ENCODE assay signal across 22 cellular contexts in the genomic region with DNA sequence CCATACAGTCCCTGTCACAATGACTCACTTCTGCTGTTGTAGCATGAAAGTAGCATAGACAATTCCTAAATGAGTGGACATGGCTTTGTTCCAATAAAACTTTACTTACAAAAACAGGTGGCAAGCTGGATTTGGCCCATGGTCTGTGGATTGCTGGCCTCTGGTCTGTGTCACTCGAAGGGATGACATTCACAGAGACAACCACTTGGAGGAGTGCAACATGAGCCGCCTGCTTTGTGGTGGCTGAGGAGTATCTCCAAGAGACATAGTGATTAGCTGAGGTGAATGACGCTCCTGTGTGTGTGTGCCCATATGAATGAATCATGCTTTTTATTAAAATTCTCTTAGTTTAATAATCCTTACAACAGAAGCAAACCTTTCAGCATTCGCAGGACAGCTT.
DNase-seq lines count a peak whose midpoint lies in the region; ATAC-seq and TF ChIP-seq lines count a peak whose summit lies in the region.
"Had no signal": no experiment of that assay in that cellular context is flagged by ENCODE, and none has a peak within 500 bp of the region (broad histone marks: within the 10 kb centered on the region; RNA-seq: fewer than 3 reads in every experiment).

No MANE protein-coding gene starts in this region.

- H3K27ac Mint-ChIP-seq in GM23338 = no peak overlapping the region
- H3K27ac Mint-ChIP-seq: activated CD8-positive, alpha-beta T cell treated with anti-CD3 and anti-CD28 coated beads for 36 hours; brain; CD4-positive, alpha-beta T cell; IgD-negative memory B cell; naive B cell had no signal

- no peaks in the 10 kb centered on the region for H3F3A ChIP-seq in GM23338 (replicated peaks; ENCODE audit: low read depth)
- no peaks in the 10 kb centered on the region for H3F3A ChIP-seq in MM.1S (ENCODE audit: insufficient read depth, low read length)

- H3K27ac ChIP-seq in GM23338 (ENCODE audit: low read depth) (no peak overlapping the region), MM.1S (ENCODE audit: low read length) (no peak overlapping the region)
- H3K27ac ChIP-seq: coronary artery, spleen had no signal

- H4K20me1 ChIP-seq in GM23338 (replicated peaks; ENCODE audit: insufficient read depth) (no peaks in the 10 kb centered on the region), MM.1S (ENCODE audit: insufficient read depth, low read length) (no peaks in the 10 kb centered on the region)

- H3K4me2 ChIP-seq in GM23338 (no peak overlapping the region), MM.1S (ENCODE audit: low read depth, low read length) (no peak overlapping the region)

- H3K36me3 ChIP-seq in GM23338 (ENCODE audit: insufficient read depth) (no peaks in the 10 kb centered on the region), MM.1S (replicated peaks; ENCODE audit: insufficient read depth, low read length) (no peaks in the 10 kb centered on the region)
- H3K36me3 ChIP-seq: spleen had no signal

- H3K4me1 ChIP-seq in GM23338 (ENCODE audit: insufficient read depth) (peaks cover 7% of the 10 kb centered on the region), MM.1S (ENCODE audit: low read length) (no peaks in the 10 kb centered on the region)
- H3K4me1 ChIP-seq: spleen had no signal

- peak; percentile 27 for DNase-seq in GM23338 (ENCODE audit: low spot score)
- DNase-seq in NB4 (ENCODE audit: low read depth) = peak; percentile 7
- peak; percentile 12 for DNase-seq in RKO (ENCODE audit: low spot score)
- DNase-seq in islet precursor cell = peak; percentile 63
- no peak for DNase-seq in iPS-NIHi7 (ENCODE audit: extremely low spot score)
- no peak for DNase-seq in MM.1S
- no peak for DNase-seq in activated T-cell treated with anti-CD3 and anti-CD28 coated beads, Interleukin-2, amount 50 U/mL, for 4 hours
- DNase-seq: activated CD8-positive, alpha-beta T cell treated with anti-CD3 and anti-CD28 coated beads for 36 hours; CD4-positive, alpha-beta T cell; GF-D8; kidney glomerular epithelial cell; naive B cell; NCI-H2171; spleen; stimulated activated CD4-positive, alpha-beta T cell treated with anti-CD3 and anti-CD28 coated beads, Interleukin-4, amount 100 ng/mL, for 1 hour; stimulated activated naive CD4-positive, alpha-beta T cell treated with Interleukin-2 at 50 U/mL for 16 hours; T1000 had no signal

- ATAC-seq in GM23338 = peak; percentile 83
- no peak for ATAC-seq in activated T-cell treated with anti-CD3 and anti-CD28 coated beads, Interleukin-2, amount 50 U/mL, for 4 hours
- ATAC-seq: activated CD4-positive, CD25-positive, alpha-beta regulatory T cell treated with anti-CD3 and anti-CD28 coated beads, Interleukin-2, amount 50 U/mL, for 24 hours; activated CD8-positive, alpha-beta T cell treated with anti-CD3 and anti-CD28 coated beads for 36 hours; Right ventricle myocardium inferior had no signal

- no peak overlapping the region for H3K4me3 Mint-ChIP-seq in GM23338
- no peak overlapping the region for H3K4me3 Mint-ChIP-seq in activated T-cell treated with anti-CD3 and anti-CD28 coated beads, Interleukin-2, amount 50 U/mL, for 4 hours
- H3K4me3 Mint-ChIP-seq: activated CD8-positive, alpha-beta T cell treated with anti-CD3 and anti-CD28 coated beads for 36 hours; brain; CD4-positive, alpha-beta T cell; IgD-negative memory B cell; naive B cell had no signal

- no peaks in the 10 kb centered on the region for H3K36me3 Mint-ChIP-seq in GM23338 (ENCODE audit: low read depth)
- H3K36me3 Mint-ChIP-seq in activated T-cell treated with anti-CD3 and anti-CD28 coated beads, Interleukin-2, amount 50 U/mL, for 4 hours (ENCODE audit: insufficient read depth) = no peaks in the 10 kb centered on the region
- H3K36me3 Mint-ChIP-seq: brain, IgD-negative memory B cell, naive B cell had no signal

- no peak overlapping the region for H3K9ac ChIP-seq in MM.1S (ENCODE audit: low read length)

- H3K9me2 ChIP-seq in GM23338 (ENCODE audit: insufficient read depth) = no peaks in the 10 kb centered on the region
- H3K9me2 ChIP-seq in MM.1S (replicated peaks; ENCODE audit: insufficient read depth, low read length) = no peaks in the 10 kb centered on the region

- H3K27me3 Mint-ChIP-seq in GM23338 (ENCODE audit: insufficient read depth, low read depth, poor library complexity) = peaks cover 19% of the 10 kb centered on the region
- H3K27me3 Mint-ChIP-seq in activated T-cell treated with anti-CD3 and anti-CD28 coated beads, Interleukin-2, amount 50 U/mL, for 4 hours (ENCODE audit: low read depth) = peaks cover 7% of the 10 kb centered on the region
- H3K27me3 Mint-ChIP-seq: activated CD8-positive, alpha-beta T cell treated with anti-CD3 and anti-CD28 coated beads for 36 hours; brain had no signal

- no peaks in the 10 kb centered on the region for H3K27me3 ChIP-seq in GM23338 (ENCODE audit: insufficient read depth)
- H3K27me3 ChIP-seq in MM.1S (replicated peaks; ENCODE audit: insufficient read depth, low read length) = no peaks in the 10 kb centered on the region

- peaks cover 9% of the 10 kb centered on the region; the same call in 2 of the 3 replicates for H3K4me1 Mint-ChIP-seq in GM23338
- H3K4me1 Mint-ChIP-seq in activated T-cell treated with anti-CD3 and anti-CD28 coated beads, Interleukin-2, amount 50 U/mL, for 4 hours (ENCODE audit: low read depth) = no peaks in the 10 kb centered on the region
- H3K4me1 Mint-ChIP-seq: brain, IgD-negative memory B cell, naive B cell had no signal

- no peaks in the 10 kb centered on the region for H3K9me3 ChIP-seq in MM.1S (replicated peaks; ENCODE audit: insufficient read depth, low read length)
- H3K9me3 ChIP-seq: spleen had no signal

- H3K79me2 ChIP-seq in GM23338 (replicated peaks; ENCODE audit: insufficient read depth) (no peaks in the 10 kb centered on the region), MM.1S (ENCODE audit: low read length) (no peaks in the 10 kb centered on the region)

- TF ChIP-seq POLR2A in NB4 (IDR thresholded peaks at IDR 0.05; ENCODE audit: extremely low read depth, insufficient read length) = no peak

- TF ChIP-seq CTCF in GM23338 (conservative IDR thresholded peaks at IDR 0.05; ENCODE audit: low read depth in 2 of 2) = peak in 1 of 2 experiments; percentile 23; a peak in 1 of 4 replicates
- TF ChIP-seq CTCF in NB4 (IDR thresholded peaks at IDR 0.05; ENCODE audit: low read depth, low read length) = no peak
- TF ChIP-seq CTCF in MM.1S (IDR thresholded peaks at IDR 0.05; ENCODE audit: low read length) = no peak

- H3K4me3 ChIP-seq in GM23338 = no peak overlapping the region
- no peak overlapping the region for H3K4me3 ChIP-seq in NB4 (ENCODE audit: low read depth, low read length)
- H3K4me3 ChIP-seq in MM.1S (ENCODE audit: low read length) = no peak overlapping the region
- H3K4me3 ChIP-seq: coronary artery, spleen had no signal

- H2AFZ ChIP-seq in GM23338 = peak overlapping the region; percentile 20
- no peak overlapping the region for H2AFZ ChIP-seq in MM.1S (ENCODE audit: low read length)

- no peaks in the 10 kb centered on the region; the same call in 2 of the 3 replicates for H3K9me3 Mint-ChIP-seq in GM23338
- H3K9me3 Mint-ChIP-seq in activated T-cell treated with anti-CD3 and anti-CD28 coated beads, Interleukin-2, amount 50 U/mL, for 4 hours = no peaks in the 10 kb centered on the region
- H3K9me3 Mint-ChIP-seq: activated CD8-positive, alpha-beta T cell treated with anti-CD3 and anti-CD28 coated beads for 36 hours; CD4-positive, alpha-beta T cell; IgD-negative memory B cell had no signal

TF ChIP-seq in GM23338, 12 proteins besides CTCF, POLR2A, EP300 and RAD21 (continues in another document):
- TF ChIP-seq, protein P1, sequence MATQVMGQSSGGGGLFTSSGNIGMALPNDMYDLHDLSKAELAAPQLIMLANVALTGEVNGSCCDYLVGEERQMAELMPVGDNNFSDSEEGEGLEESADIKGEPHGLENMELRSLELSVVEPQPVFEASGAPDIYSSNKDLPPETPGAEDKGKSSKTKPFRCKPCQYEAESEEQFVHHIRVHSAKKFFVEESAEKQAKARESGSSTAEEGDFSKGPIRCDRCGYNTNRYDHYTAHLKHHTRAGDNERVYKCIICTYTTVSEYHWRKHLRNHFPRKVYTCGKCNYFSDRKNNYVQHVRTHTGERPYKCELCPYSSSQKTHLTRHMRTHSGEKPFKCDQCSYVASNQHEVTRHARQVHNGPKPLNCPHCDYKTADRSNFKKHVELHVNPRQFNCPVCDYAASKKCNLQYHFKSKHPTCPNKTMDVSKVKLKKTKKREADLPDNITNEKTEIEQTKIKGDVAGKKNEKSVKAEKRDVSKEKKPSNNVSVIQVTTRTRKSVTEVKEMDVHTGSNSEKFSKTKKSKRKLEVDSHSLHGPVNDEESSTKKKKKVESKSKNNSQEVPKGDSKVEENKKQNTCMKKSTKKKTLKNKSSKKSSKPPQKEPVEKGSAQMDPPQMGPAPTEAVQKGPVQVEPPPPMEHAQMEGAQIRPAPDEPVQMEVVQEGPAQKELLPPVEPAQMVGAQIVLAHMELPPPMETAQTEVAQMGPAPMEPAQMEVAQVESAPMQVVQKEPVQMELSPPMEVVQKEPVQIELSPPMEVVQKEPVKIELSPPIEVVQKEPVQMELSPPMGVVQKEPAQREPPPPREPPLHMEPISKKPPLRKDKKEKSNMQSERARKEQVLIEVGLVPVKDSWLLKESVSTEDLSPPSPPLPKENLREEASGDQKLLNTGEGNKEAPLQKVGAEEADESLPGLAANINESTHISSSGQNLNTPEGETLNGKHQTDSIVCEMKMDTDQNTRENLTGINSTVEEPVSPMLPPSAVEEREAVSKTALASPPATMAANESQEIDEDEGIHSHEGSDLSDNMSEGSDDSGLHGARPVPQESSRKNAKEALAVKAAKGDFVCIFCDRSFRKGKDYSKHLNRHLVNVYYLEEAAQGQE (IDR thresholded peaks at IDR 0.05; ENCODE audit: unreplicated experiment) = no peak
- TF ChIP-seq JUNB (IDR thresholded peaks at IDR 0.05; ENCODE audit: unreplicated experiment) (no peak), POLR2AphosphoS5 (IDR thresholded peaks at IDR 0.05; ENCODE audit: low read depth) (no peak), EZH2phosphoT487 (IDR thresholded peaks at IDR 0.05; ENCODE audit: unreplicated experiment) (no peak), NANOG (IDR thresholded peaks at IDR 0.05; ENCODE audit: borderline replicate concordance) (no peak)

Comparison
In these comparisons a context has a peak if more than half of its experiments do, and no peak if none do; other contexts are left out.
1. DNase-seq: peak in GM23338 (single experiment), NB4 (single experiment), RKO (single experiment) and islet precursor cell (single experiment); none in iPS-NIHi7 (single experiment), MM.1S (single experiment) and activated T-cell treated with anti-CD3 and anti-CD28 coated beads, Interleukin-2, amount 50 U/mL, for 4 hours (single experiment).